In genomic region chr9:22342489-22343217, GRCh38 we compare ENCODE assay signal across 15 cellular contexts.
DNase-seq lines count a peak whose midpoint lies in the region; ATAC-seq, FAIRE-seq and TF ChIP-seq lines count a peak whose summit lies in the region.
"Had no signal": no experiment of that assay in that cellular context is flagged by ENCODE, and none has a peak within 500 bp of the region (broad histone marks: within the 10 kb centered on the region; RNA-seq: fewer than 3 reads in every experiment).

No MANE protein-coding gene starts in this region.

- H3K4me2 ChIP-seq in GM23338, result no peak overlapping the region

- H3K4me3 ChIP-seq in GM23338, result no peak overlapping the region
- H3K4me3 ChIP-seq: dorsolateral prefrontal cortex had no signal

- H3F3A ChIP-seq in GM23338 (replicated peaks; ENCODE audit: low read depth), result no peaks in the 10 kb centered on the region

- H3K27me3 Mint-ChIP-seq in mesothelial cell of epicardium (ENCODE audit: low read depth) (no peaks in the 10 kb centered on the region), GM23338 (ENCODE audit: insufficient read depth, low read depth, poor library complexity) (no peaks in the 10 kb centered on the region)

- H4K20me1 ChIP-seq in GM23338 (replicated peaks; ENCODE audit: insufficient read depth), result no peaks in the 10 kb centered on the region

- H3K36me3 Mint-ChIP-seq in mesothelial cell of epicardium (no peaks in the 10 kb centered on the region), GM23338 (ENCODE audit: low read depth) (no peaks in the 10 kb centered on the region)
- H3K36me3 Mint-ChIP-seq: naive thymus-derived CD4-positive, alpha-beta T cell had no signal

- H3K36me3 ChIP-seq in GM23338 (ENCODE audit: insufficient read depth), result no peaks in the 10 kb centered on the region

- no peaks in the 10 kb centered on the region for H3K79me2 ChIP-seq in GM23338 (replicated peaks; ENCODE audit: insufficient read depth)

- DNase-seq in GM03348 (ENCODE audit: low spot score) (peak; percentile 11), RCC 7860 (ENCODE audit: low spot score) (peak; percentile 75), epithelial cell of prostate (ENCODE audit: low read depth, low spot score) (no peak), mesothelial cell of epicardium (ENCODE audit: low spot score in 2 of 2, unreplicated experiment in 2 of 2) (no peak), occipital lobe (lab: John Stamatoyannopoulos, UW) (no peak), GM23338 (ENCODE audit: low spot score) (no peak)
- DNase-seq: activated CD4-positive, alpha-beta T cell treated with anti-CD3 and anti-CD28 coated beads, Interleukin-2, amount 50 U/mL, for 4 hours; activated naive CD4-positive, alpha-beta T cell treated with Interleukin-2 at 50 U/mL for 16 hours; dorsolateral prefrontal cortex; Kasumi-1; naive thymus-derived CD4-positive, alpha-beta T cell; NCI-H526 treated with DMSO at 0.1 percent for 48 hours had no signal

- peak overlapping the region; percentile 34 for H3K27ac Mint-ChIP-seq in mesothelial cell of epicardium
- H3K27ac Mint-ChIP-seq in GM23338, result no peak overlapping the region
- H3K27ac Mint-ChIP-seq: naive thymus-derived CD4-positive, alpha-beta T cell had no signal

- no peaks in the 10 kb centered on the region for H3K4me1 ChIP-seq in GM23338 (ENCODE audit: insufficient read depth)

- ATAC-seq in HG02970 (IDR thresholded peaks at IDR 0.05; ENCODE audit: low FRiP score, unreplicated experiment) (no peak), HG03135 (IDR thresholded peaks at IDR 0.05; ENCODE audit: unreplicated experiment) (no peak), GM23338 (no peak)
- ATAC-seq: naive thymus-derived CD4-positive, alpha-beta T cell had no signal

- H3K27me3 ChIP-seq in GM23338 (ENCODE audit: insufficient read depth), result no peaks in the 10 kb centered on the region
- H3K27me3 ChIP-seq: dorsolateral prefrontal cortex had no signal

- H2AFZ ChIP-seq in GM23338, result no peak overlapping the region

- H3K27ac ChIP-seq in epithelial cell of prostate (peak overlapping the region; percentile 7), GM23338 (ENCODE audit: low read depth) (no peak overlapping the region)
- H3K27ac ChIP-seq: dorsolateral prefrontal cortex had no signal

- no peaks in the 10 kb centered on the region; the same call in 1 of the 2 replicates for H3K9me2 ChIP-seq in GM23338 (ENCODE audit: insufficient read depth)

- H3K4me1 Mint-ChIP-seq in mesothelial cell of epicardium (peaks cover 5% of the 10 kb centered on the region), GM23338 (no peaks in the 10 kb centered on the region; the same call in 2 of the 3 replicates)
- H3K4me1 Mint-ChIP-seq: naive thymus-derived CD4-positive, alpha-beta T cell had no signal

- FAIRE-seq in RCC 7860 (lab: Jason Lieb, UNC), result peak; percentile 86
- FAIRE-seq: H54 had no signal

- H3K9me3 Mint-ChIP-seq in mesothelial cell of epicardium (no peaks in the 10 kb centered on the region), GM23338 (no peaks in the 10 kb centered on the region)

- TF ChIP-seq CTCF in mesothelial cell of epicardium (IDR thresholded peaks at IDR 0.05; ENCODE audit: unreplicated experiment), result no peak
- TF ChIP-seq CTCF in GM23338 (conservative IDR thresholded peaks at IDR 0.05; ENCODE audit: low read depth in 2 of 2), result no peak

- H3K4me3 Mint-ChIP-seq in mesothelial cell of epicardium (no peak overlapping the region), GM23338 (no peak overlapping the region)
- H3K4me3 Mint-ChIP-seq: naive thymus-derived CD4-positive, alpha-beta T cell had no signal

TF ChIP-seq in GM23338, 12 proteins besides CTCF, POLR2A, EP300 and RAD21 (continues in another document):
- no peak for TF ChIP-seq CREB1 (CRISPR knock-in tag; IDR thresholded peaks at IDR 0.05; ENCODE audit: low read depth)
- TF ChIP-seq EZH2phosphoT487 (IDR thresholded peaks at IDR 0.05; ENCODE audit: unreplicated experiment), result no peak
- no peak for TF ChIP-seq ZNF462 (CRISPR knock-in tag; IDR thresholded peaks at IDR 0.05)
- TF ChIP-seq JUNB (IDR thresholded peaks at IDR 0.05; ENCODE audit: unreplicated experiment), result no peak
- no peak for TF ChIP-seq POLR2AphosphoS5 (IDR thresholded peaks at IDR 0.05; ENCODE audit: low read depth)
- no peak for TF ChIP-seq ETS1 (IDR thresholded peaks at IDR 0.05)
- no peak for TF ChIP-seq EZH2 (IDR thresholded peaks at IDR 0.05; ENCODE audit: low read depth, unreplicated experiment)
- TF ChIP-seq STAT1 (IDR thresholded peaks at IDR 0.05; ENCODE audit: unreplicated experiment), result no peak
- TF ChIP-seq ZNF331 (CRISPR knock-in tag; IDR thresholded peaks at IDR 0.05; ENCODE audit: low read depth), result no peak
- TF ChIP-seq NANOG (IDR thresholded peaks at IDR 0.05; ENCODE audit: borderline replicate concordance), result no peak

Comparison
In these comparisons a context has a peak if more than half of its experiments do, and no peak if none do; other contexts are left out.
1. DNase-seq: peak in GM03348 (single experiment) and RCC 7860 (single experiment); none in epithelial cell of prostate (single experiment), mesothelial cell of epicardium (0 of 2), occipital lobe (single experiment) and GM23338 (single experiment).